ENCODE assay signal across 22 cellular contexts in genomic region chr2:169806586-169806985, GRCh38. TPM values are rescaled to one million over a fixed set of nuclear protein-coding genes. Genes with fewer than 3 reads are reported as not detected.
A peak's percentile ranks its signal among the peaks of the same experiment; 100 is the strongest.
DNase-seq lines count a peak whose midpoint lies in the region; ATAC-seq and TF ChIP-seq lines count a peak whose summit lies in the region.
"Had no signal": no experiment of that assay in that cellular context is flagged by ENCODE, and none has a peak within 500 bp of the region (broad histone marks: within the 10 kb centered on the region; RNA-seq: fewer than 3 reads in every experiment).

No MANE protein-coding gene starts in this region.

- H3K4me1 Mint-ChIP-seq in activated CD4-positive, alpha-beta T cell treated with anti-CD3 and anti-CD28 coated beads for 36 hours, result peaks cover 12% of the 10 kb centered on the region

- H2AFZ ChIP-seq in GM23248 (no peak overlapping the region), osteoblast (ENCODE audit: low read length) (no peak overlapping the region)
- H2AFZ ChIP-seq: GM23338 had no signal

- no peak for ATAC-seq in activated CD4-positive, alpha-beta T cell treated with anti-CD3 and anti-CD28 coated beads for 36 hours
- no peak for ATAC-seq in GM18511 (IDR thresholded peaks at IDR 0.05; ENCODE audit: unreplicated experiment)
- no peak for ATAC-seq in Right ventricle myocardium superior (ENCODE audit: poor library complexity)
- ATAC-seq: GM12878, GM23338, HCT116, K562 had no signal

- peaks cover 50% of the 10 kb centered on the region for H3K36me3 Mint-ChIP-seq in activated CD4-positive, alpha-beta T cell treated with anti-CD3 and anti-CD28 coated beads for 36 hours (ENCODE audit: low read depth)

- no peak for DNase-seq in activated CD4-positive, alpha-beta T cell treated with anti-CD3 and anti-CD28 coated beads for 36 hours
- DNase-seq in activated CD4-positive, alpha-beta T cell treated with anti-CD3 and anti-CD28 coated beads for 4 hours, result no peak
- DNase-seq in GM23248 (no peak), amniotic epithelial cell (ENCODE audit: low read depth) (peak; percentile 51), osteoblast (ENCODE audit: insufficient read length, low spot score, missing footprints) (no peak), NCI-H524 (lab: John Stamatoyannopoulos, UW) (no peak), Right ventricle myocardium superior (no peak)
- DNase-seq: BE2C; CD4-positive, alpha-beta T cell; DMS79; MV-4-11; NCI-H1417 treated with DMSO at 0.1 percent for 48 hours; NCI-H2029; NCI-H2171 treated with DMSO at 0.1 percent for 48 hours; NCI-H524 treated with DMSO at 0.1 percent for 48 hours; SHP77 had no signal

- H3F3A ChIP-seq in GM23248 (ENCODE audit: insufficient read depth), result peaks cover 44% of the 10 kb centered on the region

- no peak for TF ChIP-seq CTCF in osteoblast (IDR thresholded peaks at IDR 0.05; ENCODE audit: extremely low read depth, low read depth, low read length)

- H3K9me3 Mint-ChIP-seq in activated CD4-positive, alpha-beta T cell treated with anti-CD3 and anti-CD28 coated beads for 36 hours (ENCODE audit: low read depth), result no peaks in the 10 kb centered on the region
- H3K9me3 Mint-ChIP-seq: CD4-positive, alpha-beta T cell; GM23338 had no signal

- H3K4me2 ChIP-seq in GM23248 (ENCODE audit: unreplicated experiment), result no peak overlapping the region
- H3K4me2 ChIP-seq in osteoblast (ENCODE audit: insufficient read depth, low read length), result no peak overlapping the region
- H3K4me2 ChIP-seq: GM23338 had no signal

- in situ Hi-C loops in GM23248 (cut with MboI), result no loop called here

- intact Hi-C loops in activated CD4-positive, alpha-beta T cell treated with anti-CD3 and anti-CD28 coated beads for 36 hours (cut with DNase I, micrococcal nuclease), result no loop called here
- intact Hi-C loops in Right ventricle myocardium superior (cut with DNase I), result no loop called here

- H3K27me3 Mint-ChIP-seq in activated CD4-positive, alpha-beta T cell treated with anti-CD3 and anti-CD28 coated beads for 36 hours, result no peaks in the 10 kb centered on the region
- H3K27me3 Mint-ChIP-seq: CD4-positive, alpha-beta T cell had no signal

- no peak overlapping the region for H3K9ac ChIP-seq in GM23248

- H3K27ac Mint-ChIP-seq in activated CD4-positive, alpha-beta T cell treated with anti-CD3 and anti-CD28 coated beads for 36 hours, result peak overlapping the region; percentile 61
- H3K27ac Mint-ChIP-seq: GM23338 had no signal

- CTCF ChIA-PET in activated CD4-positive, alpha-beta T cell treated with anti-CD3 and anti-CD28 coated beads for 36 hours (lab: Charles Lee), result interaction anchor here (0.9 to 1.4 kb wide), 2 partner anchors 17 to 21 kb away, joined by 3 to 4 read pairs; partner anchors contain the start of gene UBR3

- peaks cover 74% of the 10 kb centered on the region for H3K36me3 ChIP-seq in GM23248 (ENCODE audit: low read depth)
- peaks cover 59% of the 10 kb centered on the region for H3K36me3 ChIP-seq in osteoblast (ENCODE audit: insufficient read depth, low read length)

- H3K79me2 ChIP-seq in GM23248 (ENCODE audit: insufficient read depth) (peaks cover 53% of the 10 kb centered on the region), osteoblast (ENCODE audit: insufficient read depth, low read length) (peaks cover 37% of the 10 kb centered on the region)

- POLR2A ChIA-PET in activated CD4-positive, alpha-beta T cell treated with anti-CD3 and anti-CD28 coated beads for 36 hours (lab: Charles Lee), result no interaction called here

- H3K9me3 ChIP-seq in GM23248 (ENCODE audit: low read depth), result no peaks in the 10 kb centered on the region
- H3K9me3 ChIP-seq in osteoblast (ENCODE audit: low read depth, low read length), result no peaks in the 10 kb centered on the region
- H3K9me3 ChIP-seq: BE2C had no signal

- no peak overlapping the region for H3K4me3 ChIP-seq in GM23248
- no peak overlapping the region for H3K4me3 ChIP-seq in osteoblast (ENCODE audit: insufficient read depth, low read length)
- H3K4me3 ChIP-seq: GM12878, GM23338, K562 had no signal

- H3K4me3 Mint-ChIP-seq in activated CD4-positive, alpha-beta T cell treated with anti-CD3 and anti-CD28 coated beads for 36 hours, result no peak overlapping the region
- H3K4me3 Mint-ChIP-seq: CD4-positive, alpha-beta T cell; GM23338 had no signal

- H3K27me3 ChIP-seq in GM23248 (replicated peaks; ENCODE audit: insufficient read depth) (no peaks in the 10 kb centered on the region), osteoblast (ENCODE audit: insufficient read depth, low read length) (no peaks in the 10 kb centered on the region)
- H3K27me3 ChIP-seq: BE2C had no signal

- no peaks in the 10 kb centered on the region for H3K9me2 ChIP-seq in GM23248 (ENCODE audit: insufficient read depth)

- H3K4me1 ChIP-seq in GM23248 (ENCODE audit: insufficient read depth) (peaks cover 20% of the 10 kb centered on the region), osteoblast (ENCODE audit: insufficient read depth, low read length) (peaks cover 27% of the 10 kb centered on the region)
- H3K4me1 ChIP-seq: BE2C had no signal

- H4K20me1 ChIP-seq in GM23248 (ENCODE audit: insufficient read depth) (no peaks in the 10 kb centered on the region), osteoblast (ENCODE audit: insufficient read depth, low read length) (no peaks in the 10 kb centered on the region)

- peak overlapping the region; percentile 17; the same call in 1 of the 2 replicates for H3K27ac ChIP-seq in GM23248
- peak overlapping the region; percentile 28 for H3K27ac ChIP-seq in osteoblast (ENCODE audit: low read depth, low read length)
- H3K27ac ChIP-seq: 22Rv1 had no signal

RNA-seq across cellular contexts. Expression of gene SSB, which starts 7.9 kb away (rescaled TPM):
- 100 to 1,000 TPM; 127 to 138 TPM for total RNA-seq in activated CD4-positive, alpha-beta T cell treated with anti-CD3 and anti-CD28 coated beads for 36 hours
- 80.4 and 97.6 TPM in 2 replicates for total RNA-seq in GM23248 (2014; rRNA removed; shearing (Covaris generic))
- polyA plus RNA-seq in GM23248 (2016; fragmentation: Nextera tagmentation; extraction: Ambion mirVana), result 200 and 204 TPM in 2 replicates
- total RNA-seq in osteoblast, result 82.2 and 94.1 TPM in 2 replicates
- 45.4 TPM for total RNA-seq in Right ventricle myocardium superior

RNA-seq across cellular contexts. Expression of gene METTL5, which starts 18.1 kb away (rescaled TPM):
- total RNA-seq in activated CD4-positive, alpha-beta T cell treated with anti-CD3 and anti-CD28 coated beads for 36 hours, result 100 to 1,000 TPM; 129 to 165 TPM
- 23.6 and 29.2 TPM in 2 replicates for total RNA-seq in GM23248 (2014; rRNA removed; shearing (Covaris generic))
- polyA plus RNA-seq in GM23248 (2016; fragmentation: Nextera tagmentation; extraction: Ambion mirVana), result 78.6 and 83.2 TPM in 2 replicates
- total RNA-seq in osteoblast (39.8 and 44.2 TPM in 2 replicates), Right ventricle myocardium superior (69.1 TPM)

RNA-seq across cellular contexts. Expression of gene UBR3, which starts 20.7 kb away (rescaled TPM):
- 10 to 100 TPM; 17.2 to 26.1 TPM for total RNA-seq in activated CD4-positive, alpha-beta T cell treated with anti-CD3 and anti-CD28 coated beads for 36 hours
- 21.2 and 22.4 TPM in 2 replicates for total RNA-seq in GM23248 (2014; rRNA removed; shearing (Covaris generic))
- polyA plus RNA-seq in GM23248 (2016; fragmentation: Nextera tagmentation; extraction: Ambion mirVana), result 8.9 and 9.2 TPM in 2 replicates
- 42.7 and 50.1 TPM in 2 replicates for total RNA-seq in osteoblast
- total RNA-seq in Right ventricle myocardium superior, result 112 TPM
